1 cellular context compared by ENCODE assay signal in genomic region chr16:22320572-22321339, GRCh38.
TF ChIP-seq lines count a peak whose summit lies in the region.

No MANE protein-coding gene starts in this region.

TF ChIP-seq in GM23338, 12 proteins besides CTCF, POLR2A, EP300 and RAD21 (continued from another document):
- TF ChIP-seq ZNF462 (CRISPR knock-in tag; IDR thresholded peaks at IDR 0.05): no peak
- no peak for TF ChIP-seq STAT1 (IDR thresholded peaks at IDR 0.05; ENCODE audit: unreplicated experiment)
- TF ChIP-seq, protein P1, sequence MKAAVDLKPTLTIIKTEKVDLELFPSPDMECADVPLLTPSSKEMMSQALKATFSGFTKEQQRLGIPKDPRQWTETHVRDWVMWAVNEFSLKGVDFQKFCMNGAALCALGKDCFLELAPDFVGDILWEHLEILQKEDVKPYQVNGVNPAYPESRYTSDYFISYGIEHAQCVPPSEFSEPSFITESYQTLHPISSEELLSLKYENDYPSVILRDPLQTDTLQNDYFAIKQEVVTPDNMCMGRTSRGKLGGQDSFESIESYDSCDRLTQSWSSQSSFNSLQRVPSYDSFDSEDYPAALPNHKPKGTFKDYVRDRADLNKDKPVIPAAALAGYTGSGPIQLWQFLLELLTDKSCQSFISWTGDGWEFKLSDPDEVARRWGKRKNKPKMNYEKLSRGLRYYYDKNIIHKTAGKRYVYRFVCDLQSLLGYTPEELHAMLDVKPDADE (IDR thresholded peaks at IDR 0.05): no peak
- no peak for TF ChIP-seq ZNF331 (CRISPR knock-in tag; IDR thresholded peaks at IDR 0.05; ENCODE audit: low read depth)
- TF ChIP-seq, protein P2, sequence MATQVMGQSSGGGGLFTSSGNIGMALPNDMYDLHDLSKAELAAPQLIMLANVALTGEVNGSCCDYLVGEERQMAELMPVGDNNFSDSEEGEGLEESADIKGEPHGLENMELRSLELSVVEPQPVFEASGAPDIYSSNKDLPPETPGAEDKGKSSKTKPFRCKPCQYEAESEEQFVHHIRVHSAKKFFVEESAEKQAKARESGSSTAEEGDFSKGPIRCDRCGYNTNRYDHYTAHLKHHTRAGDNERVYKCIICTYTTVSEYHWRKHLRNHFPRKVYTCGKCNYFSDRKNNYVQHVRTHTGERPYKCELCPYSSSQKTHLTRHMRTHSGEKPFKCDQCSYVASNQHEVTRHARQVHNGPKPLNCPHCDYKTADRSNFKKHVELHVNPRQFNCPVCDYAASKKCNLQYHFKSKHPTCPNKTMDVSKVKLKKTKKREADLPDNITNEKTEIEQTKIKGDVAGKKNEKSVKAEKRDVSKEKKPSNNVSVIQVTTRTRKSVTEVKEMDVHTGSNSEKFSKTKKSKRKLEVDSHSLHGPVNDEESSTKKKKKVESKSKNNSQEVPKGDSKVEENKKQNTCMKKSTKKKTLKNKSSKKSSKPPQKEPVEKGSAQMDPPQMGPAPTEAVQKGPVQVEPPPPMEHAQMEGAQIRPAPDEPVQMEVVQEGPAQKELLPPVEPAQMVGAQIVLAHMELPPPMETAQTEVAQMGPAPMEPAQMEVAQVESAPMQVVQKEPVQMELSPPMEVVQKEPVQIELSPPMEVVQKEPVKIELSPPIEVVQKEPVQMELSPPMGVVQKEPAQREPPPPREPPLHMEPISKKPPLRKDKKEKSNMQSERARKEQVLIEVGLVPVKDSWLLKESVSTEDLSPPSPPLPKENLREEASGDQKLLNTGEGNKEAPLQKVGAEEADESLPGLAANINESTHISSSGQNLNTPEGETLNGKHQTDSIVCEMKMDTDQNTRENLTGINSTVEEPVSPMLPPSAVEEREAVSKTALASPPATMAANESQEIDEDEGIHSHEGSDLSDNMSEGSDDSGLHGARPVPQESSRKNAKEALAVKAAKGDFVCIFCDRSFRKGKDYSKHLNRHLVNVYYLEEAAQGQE (IDR thresholded peaks at IDR 0.05; ENCODE audit: unreplicated experiment): no peak
